In the genomic region with DNA sequence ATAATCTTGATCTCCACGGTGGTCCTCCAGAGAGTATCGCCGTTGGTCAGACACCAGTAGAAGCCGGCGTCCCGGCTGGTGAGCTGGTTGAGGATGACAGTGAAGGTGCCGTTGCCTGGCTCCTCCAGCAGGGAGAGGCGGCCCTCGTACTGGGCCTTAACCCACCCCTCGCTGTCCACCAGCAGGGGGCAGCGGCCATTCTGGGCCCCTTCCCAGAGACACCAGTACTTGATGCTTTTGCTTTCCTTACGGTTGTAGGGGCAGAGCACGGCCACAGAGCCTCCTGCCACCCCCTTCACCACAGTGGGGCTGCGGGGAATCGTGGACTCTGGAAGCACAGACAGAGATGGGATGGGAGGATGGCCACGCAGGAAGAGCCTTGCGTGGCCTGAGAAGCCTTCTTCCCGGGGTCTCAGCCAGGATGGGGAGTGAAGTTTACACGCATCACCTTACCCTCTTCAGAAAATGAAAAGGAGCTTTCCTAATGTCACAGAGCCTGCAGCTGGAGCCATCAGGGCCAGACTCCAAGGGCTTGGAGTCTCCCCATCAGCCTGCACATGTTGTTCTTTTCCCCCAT, we compare ENCODE assay signal across 8 cellular contexts. TPM values are rescaled to one million over a fixed set of nuclear protein-coding genes. Genes with fewer than 3 reads are reported as not detected.
A peak's percentile ranks its signal among the peaks of the same experiment; 100 is the strongest.
DNase-seq lines count a peak whose midpoint lies in the region; ATAC-seq and TF ChIP-seq lines count a peak whose summit lies in the region.

No MANE protein-coding gene starts in this region.

- no peak overlapping the region for H3K27ac Mint-ChIP-seq in nephron progenitor cell

- H3K27ac ChIP-seq in SK-N-SH (ENCODE audit: low read depth in 2 of 2, low read length in 1 of 2): no peak overlapping the region

- H3K36me3 ChIP-seq in SK-N-SH (replicated peaks in 1 of 2; ENCODE audit: control insufficient read depth in 1 of 2, insufficient read depth in 2 of 2, low read length in 1 of 2): no peaks in the 10 kb centered on the region

- peaks cover 22% of the 10 kb centered on the region for H3K4me1 Mint-ChIP-seq in nephron progenitor cell

- no peaks in the 10 kb centered on the region for H4K20me1 ChIP-seq in SK-N-SH (ENCODE audit: insufficient read depth)

- no peaks in the 10 kb centered on the region for H3F3A ChIP-seq in SK-N-SH (replicated peaks; ENCODE audit: insufficient read depth)

- no peak for TF ChIP-seq RAD21 in SK-N-SH (IDR thresholded peaks at IDR 0.05; ENCODE audit: low read length)

- ATAC-seq in HG03378 (IDR thresholded peaks at IDR 0.05; ENCODE audit: unreplicated experiment) (no peak), GM19452 (IDR thresholded peaks at IDR 0.05; ENCODE audit: unreplicated experiment) (no peak)

- 71% methylated on average over 6 of the region's 19 CpGs for WGBS in SK-N-SH (ENCODE audit: low lambda C conversion rate)

- H3K9me3 Mint-ChIP-seq in nephron progenitor cell: no peaks in the 10 kb centered on the region

- H2AFZ ChIP-seq in SK-N-SH (ENCODE audit: low read depth): no peak overlapping the region

- CTCF ChIA-PET in AG04449 (lab: Yijun Ruan, JAX): interaction anchor here (0.7 to 3.0 kb wide), 15 partner anchors 10 to 564 kb away, joined by 3 to 30 read pairs (median 4); partner anchors contain the start of gene PIGR
- CTCF ChIA-PET in SK-N-SH (lab: Yijun Ruan, JAX): interaction anchor here (0.6 to 2.7 kb wide), 9 partner anchors 9 to 210 kb away, joined by 3 to 13 read pairs (median 4); no protein-coding TSS in a partner anchor

- POLR2A ChIA-PET in AG04449 (lab: Yijun Ruan, JAX): no interaction called here
- POLR2A ChIA-PET in SK-N-SH (lab: Yijun Ruan, JAX): no interaction called here

- no peak overlapping the region for H3K4me2 ChIP-seq in SK-N-SH

- no peak overlapping the region for H3K4me3 ChIP-seq in AG04449 (ENCODE audit: low read depth, low read length)
- H3K4me3 ChIP-seq in SK-N-SH (ENCODE audit: low read depth in 2 of 2, low read length in 1 of 2): no peak overlapping the region

- H3K9me3 ChIP-seq in SK-N-SH: no peaks in the 10 kb centered on the region

- no peak for DNase-seq in AG04449 (ENCODE audit: low read depth, low spot score)
- peak; percentile 53 for DNase-seq in GM20000 (ENCODE audit: low spot score)
- DNase-seq in SK-N-SH: peak; percentile 59
- peak; percentile 54 for DNase-seq in dermis blood vessel endothelial cell
- DNase-seq in nephron progenitor cell: peak; percentile 49
- DNase-seq in NCI-H524 treated with DMSO at 0.1 percent for 48 hours (lab: John Stamatoyannopoulos, UW): no peak

- no peaks in the 10 kb centered on the region for H3K36me3 Mint-ChIP-seq in nephron progenitor cell (ENCODE audit: low read depth)

- H3K4me1 ChIP-seq in SK-N-SH (ENCODE audit: control insufficient read depth in 1 of 2, insufficient read depth in 2 of 2, low read depth in 1 of 2, low read length in 1 of 2): no peaks in the 10 kb centered on the region

- no peaks in the 10 kb centered on the region for H3K9me2 ChIP-seq in SK-N-SH

- TF ChIP-seq CTCF in AG04449 (IDR thresholded peaks at IDR 0.05; ENCODE audit: insufficient read depth, low read length, missing control alignments): peak; percentile 64
- peak; percentile 45 for TF ChIP-seq CTCF in GM20000 (IDR thresholded peaks at IDR 0.05; ENCODE audit: extremely low read depth, missing control alignments)
- peak; percentile 40 for TF ChIP-seq CTCF in SK-N-SH (IDR thresholded peaks at IDR 0.05)
- TF ChIP-seq CTCF in nephron progenitor cell (IDR thresholded peaks at IDR 0.05): peak; percentile 61

- H3K9ac ChIP-seq in SK-N-SH: no peak overlapping the region

- H3K27me3 Mint-ChIP-seq in nephron progenitor cell (ENCODE audit: low read depth, poor library complexity): peaks cover 24% of the 10 kb centered on the region

- peaks cover 4% of the 10 kb centered on the region; the same call in 1 of the 2 replicates for H3K27me3 ChIP-seq in SK-N-SH (ENCODE audit: insufficient read depth)

- TF ChIP-seq EP300 in SK-N-SH (IDR thresholded peaks at IDR 0.05; ENCODE audit: borderline replicate concordance in 1 of 2, low read depth in 1 of 2, low read length in 1 of 2): no peak

- no peaks in the 10 kb centered on the region for H3K79me2 ChIP-seq in SK-N-SH (ENCODE audit: insufficient read depth)

- no peak overlapping the region for H3K4me3 Mint-ChIP-seq in nephron progenitor cell

TF ChIP-seq in SK-N-SH, 30 proteins besides CTCF, POLR2A, EP300 and RAD21:
- TF ChIP-seq TCF12 (IDR thresholded peaks at IDR 0.05): no peak
- no peak for TF ChIP-seq RCOR1 (IDR thresholded peaks at IDR 0.05; ENCODE audit: low read length)
- 0 out of 2 replicates have a peak, but pooled peaks have one; percentile 8 for TF ChIP-seq SMC3 (IDR thresholded peaks at IDR 0.05; ENCODE audit: low read depth, low read length)

RNA-seq across cellular contexts. Expression of gene PIGR, which starts 10.7 kb away (rescaled TPM):
- polyA plus RNA-seq in SK-N-SH (2012; rRNA removed): not detected in 2 replicates
- not detected in 2 replicates for polyA plus RNA-seq in SK-N-SH (2012; cell fraction: cytosol; rRNA removed)
- not detected in 2 replicates for polyA plus RNA-seq in SK-N-SH (2012; cell fraction: nucleus; rRNA removed)
- total RNA-seq in dermis blood vessel endothelial cell: under 0.01 TPM in 2 replicates

RNA-seq across cellular contexts. Expression of gene FCMR, which starts 13.8 kb away (rescaled TPM):
- 0.05 and 0.15 TPM in 2 replicates for polyA plus RNA-seq in SK-N-SH (2012; rRNA removed)
- polyA plus RNA-seq in SK-N-SH (2012; cell fraction: cytosol; rRNA removed): 0.03 and 0.14 TPM in 2 replicates
- not detected in 2 replicates for polyA plus RNA-seq in SK-N-SH (2012; cell fraction: nucleus; rRNA removed)
- total RNA-seq in dermis blood vessel endothelial cell: 0.17 TPM in 1 of 2 replicates, not detected in the other

RNA-seq across cellular contexts. Expression of gene FCAMR, which starts 34.7 kb away (rescaled TPM):
- not detected in 2 replicates for polyA plus RNA-seq in SK-N-SH (2012; rRNA removed)
- polyA plus RNA-seq in SK-N-SH (2012; cell fraction: cytosol; rRNA removed): not detected in 2 replicates
- polyA plus RNA-seq in SK-N-SH (2012; cell fraction: nucleus; rRNA removed): not detected in 2 replicates
- not detected in 2 replicates for total RNA-seq in dermis blood vessel endothelial cell

RNA-seq across cellular contexts. Expression of gene IL24, which starts 38.3 kb away (rescaled TPM):
- polyA plus RNA-seq in SK-N-SH (2012; rRNA removed): 0.03 TPM in 1 of 2 replicates, not detected in the other
- 0.03 TPM in 1 of 2 replicates, not detected in the other for polyA plus RNA-seq in SK-N-SH (2012; cell fraction: cytosol; rRNA removed)
- polyA plus RNA-seq in SK-N-SH (2012; cell fraction: nucleus; rRNA removed): not detected in 2 replicates
- total RNA-seq in dermis blood vessel endothelial cell: not detected in 2 replicates

Comparison
In these comparisons a context has a peak if more than half of its experiments do, and no peak if none do; other contexts are left out.
1. DNase-seq: peak in GM20000 (single experiment), SK-N-SH (single experiment), dermis blood vessel endothelial cell (single experiment) and nephron progenitor cell (single experiment); none in AG04449 (single experiment) and NCI-H524 treated with DMSO at 0.1 percent for 48 hours (single experiment).
2. Peak in every context shown above with its lines, with median percentiles within 50 percentile points of each other: CTCF ChIP-seq.